In genomic region chr9:125906893-125907292, GRCh38 we compare ENCODE assay signal across 19 cellular contexts.
DNase-seq lines count a peak whose midpoint lies in the region; ATAC-seq and TF ChIP-seq lines count a peak whose summit lies in the region.
"Had no signal": no experiment of that assay in that cellular context is flagged by ENCODE, and none has a peak within 500 bp of the region (broad histone marks: within the 10 kb centered on the region; RNA-seq: fewer than 3 reads in every experiment).

No MANE protein-coding gene starts in this region.

- WGBS in SK-N-SH (ENCODE audit: low lambda C conversion rate) = 92% methylated on average over 1 of the region's 1 CpG

- no peaks in the 10 kb centered on the region for H3K9me3 Mint-ChIP-seq in naive thymus-derived CD4-positive, alpha-beta T cell
- H3K9me3 Mint-ChIP-seq: CD14-positive monocyte had no signal

- no peak for TF ChIP-seq RAD21 in SK-N-SH (IDR thresholded peaks at IDR 0.05; ENCODE audit: low read length)

- ATAC-seq in SK-N-SH treated with all-trans-retinoic acid at 6 μM for 48 hours (no peak), GM21528 (IDR thresholded peaks at IDR 0.05; ENCODE audit: low FRiP score, unreplicated experiment) (no peak)
- no peak for ATAC-seq in naive thymus-derived CD4-positive, alpha-beta T cell

- H3K27ac ChIP-seq in SK-N-SH (ENCODE audit: low read depth in 2 of 2, low read length in 1 of 2) = peak overlapping the region; percentile 77 to 90; a peak in 3 of 4 replicates
- no peak overlapping the region for H3K27ac ChIP-seq in naive thymus-derived CD4-positive, alpha-beta T cell (ENCODE audit: low read depth, low read length)

- peak overlapping the region; percentile 20; the same call in 1 of the 2 replicates for H3K4me2 ChIP-seq in SK-N-SH

- peaks cover 0 to 10% (median 4%) of the 10 kb centered on the region in 7 donors for H3K4me1 Mint-ChIP-seq in naive thymus-derived CD4-positive, alpha-beta T cell

- no peaks in the 10 kb centered on the region for H3K9me3 ChIP-seq in SK-N-SH
- H3K9me3 ChIP-seq in naive thymus-derived CD4-positive, alpha-beta T cell (ENCODE audit: control insufficient read depth in 2 of 3, low read length in 3 of 3) = no peaks in the 10 kb centered on the region
- H3K9me3 ChIP-seq: HAP-1 had no signal

- intact Hi-C loops in naive thymus-derived CD4-positive, alpha-beta T cell (cut with micrococcal nuclease) = no loop called here

- no peak overlapping the region for H2AFZ ChIP-seq in SK-N-SH (ENCODE audit: low read depth)
- H2AFZ ChIP-seq: GM23248 had no signal

- H3K27me3 Mint-ChIP-seq in naive thymus-derived CD4-positive, alpha-beta T cell = peaks cover 0 to 18% (median 0%) of the 10 kb centered on the region in 5 donors

- peaks cover 0 to 8% of the 10 kb centered on the region in 2 experiments for H3K36me3 ChIP-seq in SK-N-SH (replicated peaks in 1 of 2; ENCODE audit: control insufficient read depth in 1 of 2, insufficient read depth in 2 of 2, low read length in 1 of 2)
- H3K36me3 ChIP-seq in naive thymus-derived CD4-positive, alpha-beta T cell (ENCODE audit: control insufficient read depth in 2 of 3, insufficient read depth in 3 of 3, low read length in 3 of 3) = no peaks in the 10 kb centered on the region
- H3K36me3 ChIP-seq: HAP-1 had no signal

- TF ChIP-seq EP300 in SK-N-SH (IDR thresholded peaks at IDR 0.05; ENCODE audit: borderline replicate concordance in 1 of 2, low read depth in 1 of 2, low read length in 1 of 2) = no peak

- H3K9me2 ChIP-seq in SK-N-SH = no peaks in the 10 kb centered on the region

- no peak overlapping the region for H3K4me3 Mint-ChIP-seq in naive thymus-derived CD4-positive, alpha-beta T cell
- H3K4me3 Mint-ChIP-seq: CD14-positive monocyte had no signal

- no peak for TF ChIP-seq CTCF in SK-N-SH (IDR thresholded peaks at IDR 0.05)
- TF ChIP-seq CTCF in fibroblast of the aortic adventitia (IDR thresholded peaks at IDR 0.05; ENCODE audit: insufficient read depth, low read length) = no peak

- no peak overlapping the region for H3K9ac ChIP-seq in SK-N-SH
- H3K9ac ChIP-seq: GM23248 had no signal

- peaks cover 38% of the 10 kb centered on the region for H3F3A ChIP-seq in SK-N-SH (replicated peaks; ENCODE audit: insufficient read depth)

- peaks cover 0 to 3% (median 0%) of the 10 kb centered on the region in 5 donors for H3K36me3 Mint-ChIP-seq in naive thymus-derived CD4-positive, alpha-beta T cell
- H3K36me3 Mint-ChIP-seq: CD14-positive monocyte had no signal

- POLR2A ChIA-PET in SK-N-SH (lab: Yijun Ruan, JAX) = interaction anchor here (0.6 kb wide), 1 partner anchor 570 kb away, joined by 3 read pairs; no protein-coding TSS in a partner anchor
- POLR2A ChIA-PET in naive thymus-derived CD4-positive, alpha-beta T cell (lab: Charles Lee) = no interaction called here

- CTCF ChIA-PET in SK-N-SH (lab: Yijun Ruan, JAX) = no interaction called here
- CTCF ChIA-PET in naive thymus-derived CD4-positive, alpha-beta T cell (lab: Charles Lee) = no interaction called here

- H3K79me2 ChIP-seq in SK-N-SH (ENCODE audit: insufficient read depth) = peaks cover 93% of the 10 kb centered on the region

- H4K20me1 ChIP-seq in SK-N-SH (ENCODE audit: insufficient read depth) = peaks cover 3% of the 10 kb centered on the region; the same call in 1 of the 2 replicates

- no peak overlapping the region for H3K27ac Mint-ChIP-seq in naive thymus-derived CD4-positive, alpha-beta T cell

- DNase-seq in SK-N-SH = no peak
- DNase-seq in NOMO-1 treated with dmso at 0.1 percent for 144 hours (lab: John Stamatoyannopoulos, UW; ENCODE audit: unreplicated experiment) = peak; percentile 30
- peak; percentile 18 for DNase-seq in fibroblast of the aortic adventitia (ENCODE audit: low read depth)
- DNase-seq in naive thymus-derived CD4-positive, alpha-beta T cell = no peak
- no peak for DNase-seq in GF-D8 (lab: John Stamatoyannopoulos, UW)
- no peak for DNase-seq in superior temporal gyrus (ENCODE audit: extremely low spot score)
- DNase-seq: 8988T, DMS79, Kasumi-1, NCI-H1436, NCI-H1930, NCI-H524 treated with DMSO at 0.1 percent for 48 hours, RPMI8226, SHP77 treated with DMSO at 0.1 percent for 48 hours had no signal

- H3K4me1 ChIP-seq in SK-N-SH (ENCODE audit: control insufficient read depth in 1 of 2, insufficient read depth in 2 of 2, low read depth in 1 of 2, low read length in 1 of 2) = peaks cover 43 to 51% of the 10 kb centered on the region in 2 experiments; a peak in 3 of 4 replicates
- H3K4me1 ChIP-seq in naive thymus-derived CD4-positive, alpha-beta T cell (ENCODE audit: control insufficient read depth in 2 of 2, insufficient read depth in 2 of 2, low read length in 2 of 2) = no peaks in the 10 kb centered on the region

- H3K27me3 ChIP-seq in SK-N-SH (ENCODE audit: insufficient read depth) = no peaks in the 10 kb centered on the region
- no peaks in the 10 kb centered on the region for H3K27me3 ChIP-seq in naive thymus-derived CD4-positive, alpha-beta T cell (ENCODE audit: control insufficient read depth in 2 of 2, insufficient read depth in 2 of 2, low read length in 2 of 2)

- no peak overlapping the region for H3K4me3 ChIP-seq in SK-N-SH (ENCODE audit: low read depth in 2 of 2, low read length in 1 of 2)
- H3K4me3 ChIP-seq in fibroblast of the aortic adventitia (ENCODE audit: low read depth, low read length) = no peak overlapping the region
- H3K4me3 ChIP-seq in naive thymus-derived CD4-positive, alpha-beta T cell (ENCODE audit: low read length) = no peak overlapping the region
- H3K4me3 ChIP-seq: GM23248, HAP-1 had no signal

TF ChIP-seq in SK-N-SH, 30 proteins besides CTCF, POLR2A, EP300 and RAD21 (continues in another document):
- TF ChIP-seq FOXM1 (IDR thresholded peaks at IDR 0.05; ENCODE audit: low read depth) (no peak), FOXJ3 (CRISPR knock-in tag; IDR thresholded peaks at IDR 0.05) (no peak), TAF1 (IDR thresholded peaks at IDR 0.05; ENCODE audit: borderline replicate concordance, low read depth, low read length) (no peak), RCOR1 (IDR thresholded peaks at IDR 0.05; ENCODE audit: low read length) (no peak), ZBTB33 (IDR thresholded peaks at IDR 0.05; ENCODE audit: borderline replicate concordance, low read depth) (no peak), NRF1 (IDR thresholded peaks at IDR 0.05; ENCODE audit: low read depth, low read length) (no peak)
- TF ChIP-seq, protein P1, sequence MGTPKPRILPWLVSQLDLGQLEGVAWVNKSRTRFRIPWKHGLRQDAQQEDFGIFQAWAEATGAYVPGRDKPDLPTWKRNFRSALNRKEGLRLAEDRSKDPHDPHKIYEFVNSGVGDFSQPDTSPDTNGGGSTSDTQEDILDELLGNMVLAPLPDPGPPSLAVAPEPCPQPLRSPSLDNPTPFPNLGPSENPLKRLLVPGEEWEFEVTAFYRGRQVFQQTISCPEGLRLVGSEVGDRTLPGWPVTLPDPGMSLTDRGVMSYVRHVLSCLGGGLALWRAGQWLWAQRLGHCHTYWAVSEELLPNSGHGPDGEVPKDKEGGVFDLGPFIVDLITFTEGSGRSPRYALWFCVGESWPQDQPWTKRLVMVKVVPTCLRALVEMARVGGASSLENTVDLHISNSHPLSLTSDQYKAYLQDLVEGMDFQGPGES (IDR thresholded peaks at IDR 0.05; ENCODE audit: low read depth, low read length) = no peak

TF ChIP-seq in SK-N-SH treated with all-trans-retinoic acid at 6 μM for 48 hours, 23 proteins besides CTCF, POLR2A, EP300 and RAD21 (continues in another document):
- TF ChIP-seq ESRRG (CRISPR knock-in tag; IDR thresholded peaks at IDR 0.05) = no peak
- TF ChIP-seq CSDC2 (CRISPR knock-in tag; IDR thresholded peaks at IDR 0.05) = no peak
- TF ChIP-seq TCF4 (CRISPR knock-in tag; IDR thresholded peaks at IDR 0.05; ENCODE audit: borderline replicate concordance) = no peak
- TF ChIP-seq, protein P2, sequence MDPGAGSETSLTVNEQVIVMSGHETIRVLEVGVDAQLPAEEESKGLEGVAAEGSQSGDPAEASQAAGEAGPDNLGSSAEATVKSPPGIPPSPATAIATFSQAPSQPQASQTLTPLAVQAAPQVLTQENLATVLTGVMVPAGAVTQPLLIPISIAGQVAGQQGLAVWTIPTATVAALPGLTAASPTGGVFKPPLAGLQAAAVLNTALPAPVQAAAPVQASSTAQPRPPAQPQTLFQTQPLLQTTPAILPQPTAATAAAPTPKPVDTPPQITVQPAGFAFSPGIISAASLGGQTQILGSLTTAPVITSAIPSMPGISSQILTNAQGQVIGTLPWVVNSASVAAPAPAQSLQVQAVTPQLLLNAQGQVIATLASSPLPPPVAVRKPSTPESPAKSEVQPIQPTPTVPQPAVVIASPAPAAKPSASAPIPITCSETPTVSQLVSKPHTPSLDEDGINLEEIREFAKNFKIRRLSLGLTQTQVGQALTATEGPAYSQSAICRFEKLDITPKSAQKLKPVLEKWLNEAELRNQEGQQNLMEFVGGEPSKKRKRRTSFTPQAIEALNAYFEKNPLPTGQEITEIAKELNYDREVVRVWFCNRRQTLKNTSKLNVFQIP (CRISPR knock-in tag; IDR thresholded peaks at IDR 0.05; ENCODE audit: borderline replicate concordance, low read depth) = no peak
- no peak for TF ChIP-seq GLIS3 (CRISPR knock-in tag; IDR thresholded peaks at IDR 0.05)
- no peak for TF ChIP-seq PPARA (CRISPR knock-in tag; IDR thresholded peaks at IDR 0.05; ENCODE audit: borderline replicate concordance)
- no peak for TF ChIP-seq ISL1 (CRISPR knock-in tag; IDR thresholded peaks at IDR 0.05)
- TF ChIP-seq, protein P3, sequence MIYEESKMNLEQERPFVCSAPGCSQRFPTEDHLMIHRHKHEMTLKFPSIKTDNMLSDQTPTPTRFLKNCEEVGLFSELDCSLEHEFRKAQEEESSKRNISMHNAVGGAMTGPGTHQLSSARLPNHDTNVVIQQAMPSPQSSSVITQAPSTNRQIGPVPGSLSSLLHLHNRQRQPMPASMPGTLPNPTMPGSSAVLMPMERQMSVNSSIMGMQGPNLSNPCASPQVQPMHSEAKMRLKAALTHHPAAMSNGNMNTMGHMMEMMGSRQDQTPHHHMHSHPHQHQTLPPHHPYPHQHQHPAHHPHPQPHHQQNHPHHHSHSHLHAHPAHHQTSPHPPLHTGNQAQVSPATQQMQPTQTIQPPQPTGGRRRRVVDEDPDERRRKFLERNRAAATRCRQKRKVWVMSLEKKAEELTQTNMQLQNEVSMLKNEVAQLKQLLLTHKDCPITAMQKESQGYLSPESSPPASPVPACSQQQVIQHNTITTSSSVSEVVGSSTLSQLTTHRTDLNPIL (CRISPR knock-in tag; IDR thresholded peaks at IDR 0.05; ENCODE audit: low read depth) = no peak
- TF ChIP-seq OSR1 (CRISPR knock-in tag; IDR thresholded peaks at IDR 0.05) = no peak
- TF ChIP-seq BACH2 (CRISPR knock-in tag; IDR thresholded peaks at IDR 0.05; ENCODE audit: borderline replicate concordance) = no peak
- no peak for TF ChIP-seq ZFP3 (CRISPR knock-in tag; IDR thresholded peaks at IDR 0.05)
- TF ChIP-seq ZNF565 (CRISPR knock-in tag; conservative IDR thresholded peaks at IDR 0.05; ENCODE audit: low read depth) = no peak
- TF ChIP-seq TOX (CRISPR knock-in tag; IDR thresholded peaks at IDR 0.05; ENCODE audit: borderline replicate concordance) = no peak
- TF ChIP-seq SNAI2 (CRISPR knock-in tag; IDR thresholded peaks at IDR 0.05) = no peak
- no peak for TF ChIP-seq ZFP30 (CRISPR knock-in tag; IDR thresholded peaks at IDR 0.05)
- TF ChIP-seq ZC3H10 (CRISPR knock-in tag; IDR thresholded peaks at IDR 0.05) = no peak
- no peak for TF ChIP-seq RARB (CRISPR knock-in tag; IDR thresholded peaks at IDR 0.05)

Comparison
In these comparisons a context has a peak if more than half of its experiments do, and no peak if none do; other contexts are left out.
1. DNase-seq: peak in NOMO-1 treated with dmso at 0.1 percent for 144 hours (single experiment) and fibroblast of the aortic adventitia (single experiment); none in SK-N-SH (single experiment), naive thymus-derived CD4-positive, alpha-beta T cell (0 of 9), GF-D8 (single experiment) and superior temporal gyrus (single experiment).